In genomic region chr14:101259748-101260147, GRCh38 we compare ENCODE assay signal across 26 cellular contexts.
"Had no signal": no experiment of that assay in that cellular context is flagged by ENCODE, and none has a peak within 500 bp of the region (broad histone marks: within the 10 kb centered on the region; RNA-seq: fewer than 3 reads in every experiment).

No MANE protein-coding gene starts in this region.

- H3K4me3 ChIP-seq: stomach, suprapubic skin, testis, thoracic aorta, thyroid gland, tibial artery, tibial nerve, transverse colon, upper lobe of left lung, upper lobe of right lung, uterus, vagina had no signal

- H3K27ac ChIP-seq: stomach, suprapubic skin, testis, thoracic aorta, thyroid gland, tibial artery, tibial nerve, transverse colon, upper lobe of left lung, upper lobe of right lung, uterus, vagina had no signal

- DNase-seq: stimulated activated CD4-positive, alpha-beta T cell treated with anti-CD3 and anti-CD28 coated beads, Interleukin-2, amount 100 ng/mL, for 48 hours; stimulated activated CD4-positive, alpha-beta T cell treated with anti-CD3 and anti-CD28 coated beads, Interleukin-4, amount 100 ng/mL, for 1 hour; stimulated activated CD4-positive, alpha-beta T cell treated with anti-CD3 and anti-CD28 coated beads, Interleukin-4, amount 100 ng/mL, for 24 hours; stimulated activated CD4-positive, alpha-beta T cell treated with anti-CD3 and anti-CD28 coated beads, Interleukin-4, amount 100 ng/mL, for 4 hours; stimulated activated CD8-positive, alpha-beta memory T cell treated with anti-CD3 and anti-CD28 coated beads, Interleukin-4, amount 100 ng/mL, for 48 hours; stimulated activated naive B cell treated with anti-CD40 and anti-IgM and Interleukin-4, amounts not matched to agents 10 μg/mL and 1 μg/mL and 100 μg/mL, for 72 hours; stimulated activated naive CD4-positive, alpha-beta T cell; stimulated activated naive CD4-positive, alpha-beta T cell treated with Interleukin-2 at 50 U/mL for 16 hours; stimulated activated naive CD8-positive, alpha-beta T cell treated with anti-CD3 and anti-CD28 coated beads, Interleukin-15, amount 100 ng/mL, for 72 hours; stimulated activated naive CD8-positive, alpha-beta T cell treated with anti-CD3 and anti-CD28 coated beads, Interleukin-15, Interleukin-2, amounts not matched to agents 100 U/mL and 50 U/mL, for 24 hours; stomach; substantia nigra; testis; thyroid gland; tibial artery; transverse colon; upper lobe of left lung; upper lobe of right lung; uterus had no signal

- FAIRE-seq: urothelium cell line had no signal

- H3K36me3 ChIP-seq: stomach, suprapubic skin, thoracic aorta, thyroid gland, tibial artery, tibial nerve, transverse colon, upper lobe of left lung, upper lobe of right lung, uterus, vagina had no signal

- ATAC-seq: stimulated activated effector memory CD8-positive, alpha-beta T cell treated with anti-CD3 and anti-CD28 coated beads, Interleukin-12 subunit alpha, Interleukin-12 subunit beta, amount 100 ng/mL, for 72 hours; stimulated activated memory B cell treated with anti-CD40 and anti-IgM and Interleukin-4, amounts not matched to agents 10 μg/mL and 1 μg/mL and 100 μg/mL, for 72 hours; stimulated activated naive B cell treated with anti-CD40 and anti-IgM and Interleukin-4, amounts not matched to agents 10 μg/mL and 1 μg/mL and 100 μg/mL, for 72 hours; stimulated activated naive CD8-positive, alpha-beta T cell treated with anti-CD3 and anti-CD28 coated beads, Interleukin-15, amount 100 ng/mL, for 72 hours; stimulated activated naive CD8-positive, alpha-beta T cell treated with anti-CD3 and anti-CD28 coated beads, Interleukin-15, Interleukin-2, amounts not matched to agents 100 U/mL and 50 U/mL, for 24 hours; upper lobe of right lung had no signal

- H3K9me3 ChIP-seq: suprapubic skin, testis, thyroid gland, transverse colon, upper lobe of right lung, uterus, vagina had no signal

- H3K4me1 ChIP-seq: stomach, suprapubic skin, thyroid gland, tibial artery, transverse colon, upper lobe of left lung, upper lobe of right lung, uterus, vagina had no signal

- H3K27me3 ChIP-seq: stomach, suprapubic skin, testis, thyroid gland, tibial artery, tibial nerve, transverse colon, upper lobe of left lung, uterus, vagina had no signal
